Comparison of ENCODE assay signal across 20 cellular contexts in the genomic region with DNA sequence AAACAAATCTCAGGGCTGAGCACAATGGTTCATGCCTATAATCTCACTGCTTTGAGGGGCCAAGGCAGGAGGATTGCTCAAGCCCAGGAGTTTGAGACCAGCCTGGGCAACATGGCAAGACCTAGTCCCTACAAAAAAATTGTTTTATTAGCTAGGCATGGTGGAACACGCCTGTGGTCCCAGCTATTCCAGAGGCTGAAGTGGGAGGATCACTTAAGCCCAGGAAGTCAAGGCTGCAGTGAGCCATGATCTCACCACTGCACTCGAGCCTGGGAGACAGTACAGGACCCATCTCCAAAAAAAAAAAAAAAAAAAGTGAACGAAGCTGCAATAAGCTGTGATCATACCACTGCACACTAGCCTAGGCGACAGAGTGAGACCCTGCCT. TPM values are rescaled to one million over a fixed set of nuclear protein-coding genes. Genes with fewer than 3 reads are reported as not detected.
DNase-seq lines count a peak whose midpoint lies in the region; ATAC-seq and TF ChIP-seq lines count a peak whose summit lies in the region.
"Had no signal": no experiment of that assay in that cellular context is flagged by ENCODE, and none has a peak within 500 bp of the region (broad histone marks: within the 10 kb centered on the region; RNA-seq: fewer than 3 reads in every experiment).

No MANE protein-coding gene starts in this region.

- peaks cover 59% of the 10 kb centered on the region for H3K4me1 Mint-ChIP-seq in endodermal cell

- peak overlapping the region; percentile 13 for H3K27ac ChIP-seq in right cardiac atrium (ENCODE audit: low read length)
- no peak overlapping the region for H3K27ac ChIP-seq in endodermal cell (ENCODE audit: low read depth, low read length)
- H3K27ac ChIP-seq in muscle layer of duodenum (ENCODE audit: low read length): peak overlapping the region; percentile 23
- H3K27ac ChIP-seq: breast epithelium had no signal

- H3K36me3 ChIP-seq in endodermal cell (ENCODE audit: control insufficient read depth, insufficient read depth, low read length) (peaks cover 18% of the 10 kb centered on the region), muscle layer of duodenum (ENCODE audit: control insufficient read depth in 1 of 2, insufficient read depth in 2 of 2, low read length in 2 of 2) (no peaks in the 10 kb centered on the region)
- H3K36me3 ChIP-seq: BE2C, breast epithelium, lower lobe of right lung, tibial nerve had no signal

- intact Hi-C loops in right cardiac atrium (cut with DNase I) (no loop called here), cardiac septum (cut with DNase I) (loop anchor here (5.0 kb wide), 1 partner anchor 84 kb away; no protein-coding TSS in a partner anchor)

- DNase-seq in right cardiac atrium: no peak
- no peak for DNase-seq in cardiac septum (ENCODE audit: low spot score)
- no peak for DNase-seq in endodermal cell
- DNase-seq in SW480 (ENCODE audit: low spot score): no peak
- DNase-seq in activated CD8-positive, alpha-beta memory T cell treated with anti-CD3 and anti-CD28 coated beads, Interleukin-2, amount 50 U/mL, for 4 hours: no peak
- no peak for DNase-seq in COLO668 (lab: John Stamatoyannopoulos, UW; ENCODE audit: unreplicated experiment)
- DNase-seq: 8988T; activated B cell treated with CpG ODN at 0.5 μM for 24 hours; activated CD4-positive, alpha-beta memory T cell treated with anti-CD3 and anti-CD28 coated beads for 36 hours; activated gamma-delta T cell; activated naive CD8-positive, alpha-beta T cell treated with anti-CD3 and anti-CD28 coated beads, Interleukin-2, amount 50 U/mL, for 24 hours; BE2C; H7; lower lobe of right lung; NCI-H2107; stimulated activated naive CD8-positive, alpha-beta T cell treated with anti-CD3 and anti-CD28 coated beads, Interleukin-15, amount 100 ng/mL, for 72 hours had no signal

- H3K4me3 Mint-ChIP-seq in endodermal cell: no peak overlapping the region
- H3K4me3 Mint-ChIP-seq: activated B cell treated with CpG ODN at 0.5 μM for 24 hours; activated CD4-positive, alpha-beta memory T cell treated with anti-CD3 and anti-CD28 coated beads for 36 hours; activated naive CD8-positive, alpha-beta T cell treated with anti-CD3 and anti-CD28 coated beads, Interleukin-2, amount 50 U/mL, for 24 hours; stimulated activated naive CD8-positive, alpha-beta T cell treated with anti-CD3 and anti-CD28 coated beads, Interleukin-15, amount 100 ng/mL, for 72 hours had no signal

- H3K4me3 ChIP-seq in right cardiac atrium (ENCODE audit: low read length) (no peak overlapping the region), endodermal cell (ENCODE audit: low read length) (no peak overlapping the region), muscle layer of duodenum (ENCODE audit: low read depth in 1 of 2, low read length in 2 of 2) (no peak overlapping the region)
- H3K4me3 ChIP-seq: breast epithelium, lower lobe of right lung, tibial nerve had no signal

- peaks cover 4% of the 10 kb centered on the region for H3K4me1 ChIP-seq in right cardiac atrium (ENCODE audit: control insufficient read depth, insufficient read depth, low read length)
- peaks cover 11% of the 10 kb centered on the region for H3K4me1 ChIP-seq in endodermal cell (ENCODE audit: control insufficient read depth, insufficient read depth, low read length)
- H3K4me1 ChIP-seq in muscle layer of duodenum (ENCODE audit: control insufficient read depth in 1 of 2, insufficient read depth in 2 of 2, low read length in 2 of 2): peaks cover 14 to 22% of the 10 kb centered on the region in 2 donors
- H3K4me1 ChIP-seq: breast epithelium had no signal

- H3K27me3 ChIP-seq in right cardiac atrium (ENCODE audit: control insufficient read depth, insufficient read depth) (no peaks in the 10 kb centered on the region), endodermal cell (ENCODE audit: control insufficient read depth, insufficient read depth, low read length, poor library complexity, severe bottlenecking) (no peaks in the 10 kb centered on the region), muscle layer of duodenum (ENCODE audit: low read depth, low read length) (no peaks in the 10 kb centered on the region)
- H3K27me3 ChIP-seq: BE2C, breast epithelium, tibial nerve had no signal

- ATAC-seq in right cardiac atrium (no peak), GM18520 (IDR thresholded peaks at IDR 0.05; ENCODE audit: unreplicated experiment) (no peak)
- ATAC-seq: activated naive CD8-positive, alpha-beta T cell treated with anti-CD3 and anti-CD28 coated beads, Interleukin-2, amount 50 U/mL, for 24 hours; stimulated activated naive CD8-positive, alpha-beta T cell treated with anti-CD3 and anti-CD28 coated beads, Interleukin-15, amount 100 ng/mL, for 72 hours had no signal

- no peak for TF ChIP-seq CTCF in endodermal cell (conservative IDR thresholded peaks at IDR 0.05)

- no peak overlapping the region for H3K9ac ChIP-seq in endodermal cell (ENCODE audit: extremely low read depth, low read length, poor library complexity, severe bottlenecking)

- H3K27ac Mint-ChIP-seq in endodermal cell: peak overlapping the region; percentile 48
- H3K27ac Mint-ChIP-seq: activated B cell treated with CpG ODN at 0.5 μM for 24 hours; activated CD4-positive, alpha-beta memory T cell treated with anti-CD3 and anti-CD28 coated beads for 36 hours; activated naive CD8-positive, alpha-beta T cell treated with anti-CD3 and anti-CD28 coated beads, Interleukin-2, amount 50 U/mL, for 24 hours; stimulated activated naive CD8-positive, alpha-beta T cell treated with anti-CD3 and anti-CD28 coated beads, Interleukin-15, amount 100 ng/mL, for 72 hours had no signal

- H3K9me3 ChIP-seq in right cardiac atrium (ENCODE audit: control insufficient read depth, low read length) (no peaks in the 10 kb centered on the region), endodermal cell (ENCODE audit: control insufficient read depth, low read length) (no peaks in the 10 kb centered on the region), muscle layer of duodenum (ENCODE audit: control insufficient read depth in 1 of 2, low read length in 2 of 2) (no peaks in the 10 kb centered on the region)
- H3K9me3 ChIP-seq: BE2C, breast epithelium, lower lobe of right lung, tibial nerve had no signal

- no peaks in the 10 kb centered on the region for H3K9me3 Mint-ChIP-seq in endodermal cell
- H3K9me3 Mint-ChIP-seq: activated B cell treated with CpG ODN at 0.5 μM for 24 hours; activated CD4-positive, alpha-beta memory T cell treated with anti-CD3 and anti-CD28 coated beads for 36 hours; activated naive CD8-positive, alpha-beta T cell treated with anti-CD3 and anti-CD28 coated beads, Interleukin-2, amount 50 U/mL, for 24 hours; stimulated activated naive CD8-positive, alpha-beta T cell treated with anti-CD3 and anti-CD28 coated beads, Interleukin-15, amount 100 ng/mL, for 72 hours had no signal

- H3K27me3 Mint-ChIP-seq in endodermal cell (ENCODE audit: insufficient read depth): no peaks in the 10 kb centered on the region
- H3K27me3 Mint-ChIP-seq: activated B cell treated with CpG ODN at 0.5 μM for 24 hours; activated CD4-positive, alpha-beta memory T cell treated with anti-CD3 and anti-CD28 coated beads for 36 hours; activated naive CD8-positive, alpha-beta T cell treated with anti-CD3 and anti-CD28 coated beads, Interleukin-2, amount 50 U/mL, for 24 hours; stimulated activated naive CD8-positive, alpha-beta T cell treated with anti-CD3 and anti-CD28 coated beads, Interleukin-15, amount 100 ng/mL, for 72 hours had no signal

- WGBS in right cardiac atrium: 71% methylated on average over 4 of the region's 4 CpGs
- WGBS in endodermal cell (ENCODE audit: insufficient coverage in 1 of 2, insufficient read length in 1 of 2), 2 experiments: 80 to 96% methylated on average over 2 of the region's 4 CpGs

- H3K36me3 Mint-ChIP-seq in endodermal cell (ENCODE audit: low read depth): peaks cover 27% of the 10 kb centered on the region
- H3K36me3 Mint-ChIP-seq: activated CD4-positive, alpha-beta memory T cell treated with anti-CD3 and anti-CD28 coated beads for 36 hours had no signal

RNA-seq across cellular contexts. Expression of a gene that starts 25.1 kb away (rescaled TPM):
- total RNA-seq in right cardiac atrium (1 to 10 TPM; 3.5 to 5.8 (median 4.7) TPM), cardiac septum (6.9 TPM), endodermal cell (100 to 1,000 TPM; 119 to 144 TPM)
- 1.2 TPM for polyA plus RNA-seq in right cardiac atrium
- 12.1 TPM for polyA plus RNA-seq in endodermal cell (2013, experiment 1 of 2)
- polyA plus RNA-seq in endodermal cell (2013, experiment 2 of 2): 14.2 TPM

Comparison
In these comparisons a context has a peak if more than half of its experiments do, and no peak if none do; other contexts are left out.
1. RNA of a gene that starts 25.1 kb away (total RNA-seq): 119 to 144 TPM in endodermal cell; 6.9 TPM in cardiac septum (single experiment) and 3.5 to 5.8 TPM in right cardiac atrium; every median in the first group is over 10 times any median in the second.